In the genomic region with DNA sequence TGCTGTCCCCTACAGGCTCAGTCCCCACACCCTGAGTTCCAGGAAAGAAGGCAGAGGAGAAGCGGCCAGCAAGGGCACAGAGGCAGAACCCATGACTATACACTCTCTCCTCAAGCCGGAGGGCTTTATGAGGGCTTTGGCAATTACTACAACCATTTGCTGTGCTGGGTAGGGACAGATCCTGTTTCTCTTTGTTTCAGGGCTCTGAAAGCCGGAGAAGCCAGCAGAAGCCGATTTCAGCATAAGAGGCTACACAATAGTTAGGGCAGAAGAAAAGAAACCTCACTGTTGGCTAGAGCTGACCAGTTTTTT, we compare ENCODE assay signal across 14 cellular contexts. TPM values are rescaled to one million over a fixed set of nuclear protein-coding genes. Genes with fewer than 3 reads are reported as not detected.
A peak's percentile ranks its signal among the peaks of the same experiment; 100 is the strongest.
DNase-seq lines count a peak whose midpoint lies in the region; ATAC-seq and TF ChIP-seq lines count a peak whose summit lies in the region.
"Had no signal": no experiment of that assay in that cellular context is flagged by ENCODE, and none has a peak within 500 bp of the region (broad histone marks: within the 10 kb centered on the region; RNA-seq: fewer than 3 reads in every experiment).

No MANE protein-coding gene starts in this region.

- 74 to 94% methylated on average over 2 to 3 of the region's 4 CpGs for WGBS in mesodermal cell (ENCODE audit: insufficient coverage in 2 of 2), 2 experiments

- H3K27ac Mint-ChIP-seq in activated CD4-positive, alpha-beta T cell treated with anti-CD3 and anti-CD28 coated beads, Interleukin-2, amount 10 ng/mL, durations not matched to agents 7 days and 5 days: peak overlapping the region; percentile 46
- H3K27ac Mint-ChIP-seq in brain: peak overlapping the region; percentile 86 to 98 (median 96)
- H3K27ac Mint-ChIP-seq: natural killer cell treated with Interleukin-12 subunit alpha and Interleukin-12 subunit beta and Interleukin-15 and Interleukin-18, amount 100 ng/mL, for 72 hours had no signal

- H3K4me1 Mint-ChIP-seq in activated CD4-positive, alpha-beta T cell treated with anti-CD3 and anti-CD28 coated beads, Interleukin-2, amount 10 ng/mL, durations not matched to agents 7 days and 5 days: peaks cover 17% of the 10 kb centered on the region
- H3K4me1 Mint-ChIP-seq in brain: peaks cover 59% of the 10 kb centered on the region

- H3K4me3 ChIP-seq in mesodermal cell (ENCODE audit: extremely low read depth, insufficient read depth, low read length, poor library complexity, severe bottlenecking) (no peak overlapping the region), thoracic aorta (no peak overlapping the region)

- H3K36me3 Mint-ChIP-seq in activated CD4-positive, alpha-beta T cell treated with anti-CD3 and anti-CD28 coated beads, Interleukin-2, amount 10 ng/mL, durations not matched to agents 7 days and 5 days (ENCODE audit: low read depth): peaks cover 34% of the 10 kb centered on the region
- peaks cover 38% of the 10 kb centered on the region for H3K36me3 Mint-ChIP-seq in brain

- POLR2A ChIA-PET in activated CD4-positive, alpha-beta T cell treated with anti-CD3 and anti-CD28 coated beads, Interleukin-2, amount 10 ng/mL, durations not matched to agents 7 days and 5 days (lab: Charles Lee): no interaction called here

- H3K9me3 Mint-ChIP-seq in activated CD4-positive, alpha-beta T cell treated with anti-CD3 and anti-CD28 coated beads, Interleukin-2, amount 10 ng/mL, durations not matched to agents 7 days and 5 days: no peaks in the 10 kb centered on the region
- peaks cover 0 to 2% (median 0%) of the 10 kb centered on the region in 5 experiments for H3K9me3 Mint-ChIP-seq in brain
- H3K9me3 Mint-ChIP-seq: natural killer cell treated with Interleukin-12 subunit alpha and Interleukin-12 subunit beta and Interleukin-15 and Interleukin-18, amount 100 ng/mL, for 72 hours had no signal

- H3K27me3 Mint-ChIP-seq in activated CD4-positive, alpha-beta T cell treated with anti-CD3 and anti-CD28 coated beads, Interleukin-2, amount 10 ng/mL, durations not matched to agents 7 days and 5 days: no peaks in the 10 kb centered on the region
- no peaks in the 10 kb centered on the region for H3K27me3 Mint-ChIP-seq in brain
- H3K27me3 Mint-ChIP-seq: natural killer cell treated with Interleukin-12 subunit alpha and Interleukin-12 subunit beta and Interleukin-15 and Interleukin-18, amount 100 ng/mL, for 72 hours had no signal

- H3K9me3 ChIP-seq in mesodermal cell (ENCODE audit: control insufficient read depth, low read length) (no peaks in the 10 kb centered on the region), thoracic aorta (no peaks in the 10 kb centered on the region)

- no peak for ATAC-seq in thoracic aorta (ENCODE audit: insufficient number of reproducible peaks, low FRiP score, low read depth)
- ATAC-seq in HG03469 (IDR thresholded peaks at IDR 0.05; ENCODE audit: unreplicated experiment): no peak
- ATAC-seq: natural killer cell treated with Interleukin-12 subunit alpha and Interleukin-12 subunit beta and Interleukin-15 and Interleukin-18, amount 100 ng/mL, for 72 hours had no signal

- TF ChIP-seq CTCF in brain (conservative IDR thresholded peaks at IDR 0.05) (no peak), thoracic aorta (IDR thresholded peaks at IDR 0.05) (no peak)

- H3K4me1 ChIP-seq in mesodermal cell (ENCODE audit: control insufficient read depth, insufficient read depth, low read length, poor library complexity, severe bottlenecking) (peaks cover 38% of the 10 kb centered on the region), thoracic aorta (ENCODE audit: control insufficient read depth in 1 of 2, low read depth in 2 of 2) (peaks cover 31 to 48% of the 10 kb centered on the region in 2 donors)

- DNase-seq in activated CD4-positive, alpha-beta T cell treated with anti-CD3 and anti-CD28 coated beads, Interleukin-2, amount 10 ng/mL, durations not matched to agents 7 days and 5 days: no peak
- DNase-seq in activated CD4-positive, alpha-beta T cell treated with anti-CD3 and anti-CD28 coated beads, Interleukin-2, amount 50 U/mL, for 1 hour: no peak
- DNase-seq in thoracic aorta (ENCODE audit: low spot score) (no peak), NK-92 (lab: John Stamatoyannopoulos, UW; ENCODE audit: unreplicated experiment) (no peak), NCI-H1417 (lab: John Stamatoyannopoulos, UW) (no peak)
- DNase-seq: activated T-cell treated with anti-CD3 and anti-CD28 coated beads, Interleukin-2, amount 50 U/mL, for 48 hours; DND-41; stimulated activated CD4-positive, alpha-beta T cell treated with anti-CD3 and anti-CD28 coated beads, Interleukin-4, amount 100 ng/mL, for 4 hours; T1000 had no signal

- no peak overlapping the region for H3K4me3 Mint-ChIP-seq in activated CD4-positive, alpha-beta T cell treated with anti-CD3 and anti-CD28 coated beads, Interleukin-2, amount 10 ng/mL, durations not matched to agents 7 days and 5 days
- H3K4me3 Mint-ChIP-seq in brain: peak overlapping the region in 1 of 5 experiments; percentile 43
- H3K4me3 Mint-ChIP-seq: natural killer cell treated with Interleukin-12 subunit alpha and Interleukin-12 subunit beta and Interleukin-15 and Interleukin-18, amount 100 ng/mL, for 72 hours had no signal

- CTCF ChIA-PET in activated CD4-positive, alpha-beta T cell treated with anti-CD3 and anti-CD28 coated beads, Interleukin-2, amount 10 ng/mL, durations not matched to agents 7 days and 5 days (lab: Charles Lee): interaction anchor here (1.0 to 4.6 kb wide), 3 partner anchors 8 to 74 kb away, joined by 3 to 28 read pairs (median 3); no protein-coding TSS in a partner anchor

- H3K27ac ChIP-seq in mesodermal cell (ENCODE audit: low read depth, low read length, severe bottlenecking) (peak overlapping the region; percentile 36), thoracic aorta (peak overlapping the region; percentile 25 to 87)

- H3K27me3 ChIP-seq in thoracic aorta (replicated peaks; ENCODE audit: insufficient read depth): no peaks in the 10 kb centered on the region

- H3K36me3 ChIP-seq in mesodermal cell (ENCODE audit: control insufficient read depth, insufficient read depth, low read length) (peaks cover 65% of the 10 kb centered on the region), thoracic aorta (peaks cover 46% of the 10 kb centered on the region)

RNA-seq across cellular contexts. Expression of a gene that starts 13.9 kb away (rescaled TPM):
- total RNA-seq in activated CD4-positive, alpha-beta T cell treated with anti-CD3 and anti-CD28 coated beads, Interleukin-2, amount 10 ng/mL, durations not matched to agents 7 days and 5 days: under 1 TPM in 1 of 2 experiments, not detected in 1; 0.21 TPM
- 2.7 TPM for polyA plus RNA-seq in brain (ENCODE audit: insufficient read depth, low read depth, low replicate concordance)
- 6.0 TPM for polyA plus RNA-seq in mesodermal cell (2013, experiment 1 of 2)
- polyA plus RNA-seq in mesodermal cell (2013, experiment 2 of 2): 6.1 TPM
- total RNA-seq in thoracic aorta: not detected

RNA-seq across cellular contexts. Expression of a gene that starts 23.2 kb away (rescaled TPM):
- not detected for total RNA-seq in activated CD4-positive, alpha-beta T cell treated with anti-CD3 and anti-CD28 coated beads, Interleukin-2, amount 10 ng/mL, durations not matched to agents 7 days and 5 days
- 2.2 TPM for polyA plus RNA-seq in brain (ENCODE audit: insufficient read depth, low read depth, low replicate concordance)
- 3.1 TPM for polyA plus RNA-seq in mesodermal cell (2013, experiment 1 of 2)
- 1.2 TPM for polyA plus RNA-seq in mesodermal cell (2013, experiment 2 of 2)
- not detected for total RNA-seq in thoracic aorta
- total RNA-seq: LHCN-M2; natural killer cell treated with Interleukin-12 subunit alpha and Interleukin-12 subunit beta and Interleukin-15 and Interleukin-18, amount 100 ng/mL, for 72 hours had no signal

RNA-seq across cellular contexts. Expression of a gene that starts 31.7 kb away (rescaled TPM):
- total RNA-seq in activated CD4-positive, alpha-beta T cell treated with anti-CD3 and anti-CD28 coated beads, Interleukin-2, amount 10 ng/mL, durations not matched to agents 7 days and 5 days: not detected
- 1.4 TPM for polyA plus RNA-seq in brain (ENCODE audit: insufficient read depth, low read depth, low replicate concordance)
- polyA plus RNA-seq in mesodermal cell (2013, experiment 1 of 2): 131 TPM
- 74.3 TPM for polyA plus RNA-seq in mesodermal cell (2013, experiment 2 of 2)
- 1 to 10 TPM; 3.5 to 4.5 TPM for total RNA-seq in thoracic aorta
- total RNA-seq: LHCN-M2; natural killer cell treated with Interleukin-12 subunit alpha and Interleukin-12 subunit beta and Interleukin-15 and Interleukin-18, amount 100 ng/mL, for 72 hours had no signal

RNA-seq across cellular contexts. Expression of a gene that starts 39.5 kb away (rescaled TPM):
- total RNA-seq in activated CD4-positive, alpha-beta T cell treated with anti-CD3 and anti-CD28 coated beads, Interleukin-2, amount 10 ng/mL, durations not matched to agents 7 days and 5 days: 1 to 10 TPM; 6.4 to 7.6 TPM
- 6.9 TPM for polyA plus RNA-seq in brain (ENCODE audit: insufficient read depth, low read depth, low replicate concordance)
- polyA plus RNA-seq in mesodermal cell (2013, experiment 1 of 2): 26.4 TPM
- polyA plus RNA-seq in mesodermal cell (2013, experiment 2 of 2): 19.3 TPM
- 10 to 100 TPM; 78.6 to 85.6 TPM for total RNA-seq in thoracic aorta

Comparison
In these comparisons a context has a peak if more than half of its experiments do, and no peak if none do; other contexts are left out.
1. RNA of a gene that starts 31.7 kb away (total RNA-seq): 3.5 to 4.5 TPM in thoracic aorta; not detected in activated CD4-positive, alpha-beta T cell treated with anti-CD3 and anti-CD28 coated beads, Interleukin-2, amount 10 ng/mL, durations not matched to agents 7 days and 5 days; every median in the first group is over 4 times any median in the second.